ENCODE assay signal across 11 cellular contexts in the genomic region with DNA sequence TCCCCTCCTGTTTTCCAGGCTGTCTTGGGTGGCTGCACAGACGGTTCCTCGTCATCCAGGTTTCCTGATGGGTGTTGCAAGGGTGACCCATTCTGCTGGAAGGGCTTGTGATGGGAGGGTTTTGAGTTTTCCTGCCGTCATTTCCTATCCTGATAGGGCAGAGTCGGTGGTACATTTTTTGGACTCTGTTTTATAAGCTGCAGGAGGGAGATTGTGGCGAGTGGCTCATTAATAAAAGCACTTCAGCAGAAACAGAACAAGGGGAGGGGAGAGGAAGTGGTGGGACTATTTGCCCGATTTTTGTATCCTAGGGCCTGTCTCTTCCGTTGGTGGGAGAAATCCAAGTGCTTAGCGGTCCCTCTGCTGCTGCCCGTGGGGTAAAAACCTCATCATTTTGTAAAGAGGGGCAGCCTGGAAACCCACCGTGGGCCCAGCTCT. TPM values are rescaled to one million over a fixed set of nuclear protein-coding genes. Genes with fewer than 3 reads are reported as not detected.
DNase-seq lines count a peak whose midpoint lies in the region; ATAC-seq and TF ChIP-seq lines count a peak whose summit lies in the region.
"Had no signal": no experiment of that assay in that cellular context is flagged by ENCODE, and none has a peak within 500 bp of the region (broad histone marks: within the 10 kb centered on the region; RNA-seq: fewer than 3 reads in every experiment).

No MANE protein-coding gene starts in this region.

- H3K36me3 ChIP-seq in duodenal mucosa (ENCODE audit: control insufficient read depth in 1 of 2, insufficient read depth in 2 of 2, low read length in 2 of 2) (no peaks in the 10 kb centered on the region), lower lobe of right lung (no peaks in the 10 kb centered on the region)

- H3K9ac ChIP-seq in duodenal mucosa (ENCODE audit: low read depth in 1 of 2, low read length in 2 of 2), result peak overlapping the region in 1 of 2 donors; percentile 47

- DNase-seq in left cardiac atrium, result peak; percentile 68
- no peak for DNase-seq in Right ventricle myocardium inferior (ENCODE audit: missing footprints)
- no peak for DNase-seq in lower lobe of right lung
- no peak for DNase-seq in KG1 (lab: John Stamatoyannopoulos, UW)
- no peak for DNase-seq in DMS53 (lab: John Stamatoyannopoulos, UW)
- DNase-seq in Calu3, result no peak
- DNase-seq: activated CD4-positive, CD25-positive, alpha-beta regulatory T cell treated with anti-CD3 and anti-CD28 coated beads, Interleukin-2, amount 50 U/mL, for 72 hours; activated naive CD4-positive, alpha-beta T cell treated with anti-CD3 and anti-CD28 coated beads, Interleukin-2, amount 10 ng/mL, durations not matched to agents 7 days and 5 days had no signal

- intact Hi-C loops in left cardiac atrium (cut with DNase I), result loop anchor here in 1 of 2 donors (5.0 kb wide), 1 partner anchor 40 kb away; the partner anchor contains the start of gene TSPAN9
- intact Hi-C loops in Right ventricle myocardium inferior (cut with DNase I), result no loop called here
- intact Hi-C loops in lower lobe of right lung (cut with DNase I), result no loop called here
- intact Hi-C loops in Calu3 (cut with micrococcal nuclease; ENCODE audit: unreplicated experiment), result no loop called here

- H3K27ac ChIP-seq in duodenal mucosa (ENCODE audit: low read depth, low read length) (peak overlapping the region; percentile 30), lower lobe of right lung (peak overlapping the region; percentile 78)

- H3K9me3 ChIP-seq in duodenal mucosa (ENCODE audit: control insufficient read depth in 1 of 2, low read length in 2 of 2) (no peaks in the 10 kb centered on the region), lower lobe of right lung (no peaks in the 10 kb centered on the region)
- H3K9me3 ChIP-seq: thoracic aorta had no signal

- H3K4me3 Mint-ChIP-seq in Calu3 (ENCODE audit: low read depth, unreplicated experiment), result no peak overlapping the region
- H3K4me3 Mint-ChIP-seq: activated naive CD4-positive, alpha-beta T cell treated with anti-CD3 and anti-CD28 coated beads, Interleukin-2, amount 10 ng/mL, durations not matched to agents 7 days and 5 days had no signal

- no peaks in the 10 kb centered on the region for H3K4me1 Mint-ChIP-seq in Calu3 (ENCODE audit: low read depth, unreplicated experiment)

- CTCF ChIA-PET in Calu3 (lab: Charles Lee), result interaction anchor here (0.6 kb wide), 1 partner anchor 156 kb away, joined by 3 read pairs; no protein-coding TSS in a partner anchor

- no peaks in the 10 kb centered on the region for H3K9me3 Mint-ChIP-seq in Calu3 (ENCODE audit: low read depth, unreplicated experiment)
- H3K9me3 Mint-ChIP-seq: activated naive CD4-positive, alpha-beta T cell treated with anti-CD3 and anti-CD28 coated beads, Interleukin-2, amount 10 ng/mL, durations not matched to agents 7 days and 5 days had no signal

- H3K4me3 ChIP-seq in duodenal mucosa (ENCODE audit: low read depth in 1 of 2, low read length in 2 of 2) (no peak overlapping the region), lower lobe of right lung (no peak overlapping the region)
- H3K4me3 ChIP-seq: thoracic aorta had no signal

- ATAC-seq in left cardiac atrium (peak; percentile 7 to 40), Right ventricle myocardium inferior (no peak), lower lobe of right lung (peak; percentile 4), GM18867 (IDR thresholded peaks at IDR 0.05; ENCODE audit: unreplicated experiment) (no peak)

- H3K4me1 ChIP-seq in duodenal mucosa (ENCODE audit: control insufficient read depth in 1 of 2, insufficient read depth in 2 of 2, low read length in 2 of 2) (peaks cover 4 to 7% of the 10 kb centered on the region in 2 donors), lower lobe of right lung (peaks cover 48% of the 10 kb centered on the region)

- H3K27ac Mint-ChIP-seq in Calu3 (ENCODE audit: unreplicated experiment), result no peak overlapping the region
- H3K27ac Mint-ChIP-seq: activated naive CD4-positive, alpha-beta T cell treated with anti-CD3 and anti-CD28 coated beads, Interleukin-2, amount 10 ng/mL, durations not matched to agents 7 days and 5 days had no signal

- no TSS peak for BruUV-seq in Calu3 (replicated peaks; lab: Mats Ljungman, UMichigan)

- TF ChIP-seq CTCF in lower lobe of right lung (IDR thresholded peaks at IDR 0.05), result no peak
- no peak for TF ChIP-seq CTCF in Calu3 (IDR thresholded peaks at IDR 0.05; ENCODE audit: unreplicated experiment)

- no peaks in the 10 kb centered on the region for H3K36me3 Mint-ChIP-seq in Calu3 (ENCODE audit: insufficient read depth, unreplicated experiment)
- H3K36me3 Mint-ChIP-seq: activated naive CD4-positive, alpha-beta T cell treated with anti-CD3 and anti-CD28 coated beads, Interleukin-2, amount 10 ng/mL, durations not matched to agents 7 days and 5 days had no signal

- no peaks in the 10 kb centered on the region for H3K27me3 Mint-ChIP-seq in Calu3 (ENCODE audit: unreplicated experiment)

- H3K27me3 ChIP-seq in duodenal mucosa (ENCODE audit: control insufficient read depth in 1 of 2, insufficient read depth in 2 of 2, low read length in 2 of 2), result no peaks in the 10 kb centered on the region
- H3K27me3 ChIP-seq in lower lobe of right lung (ENCODE audit: low read depth), result no peaks in the 10 kb centered on the region

RNA-seq across cellular contexts. Expression of gene TSPAN9, which starts 40.0 kb away (rescaled TPM):
- total RNA-seq in left cardiac atrium (100 to 1,000 TPM; 125 to 201 TPM), Right ventricle myocardium inferior (193 TPM), lower lobe of right lung (61.1 TPM), Calu3 (2022) (6.0 and 8.5 TPM in 2 replicates)

Comparison
In these comparisons a context has a peak if more than half of its experiments do, and no peak if none do; other contexts are left out.
1. ATAC-seq: peak in left cardiac atrium (2 of 2) and lower lobe of right lung (2 of 2); none in Right ventricle myocardium inferior (single experiment) and GM18867 (single experiment).